In the genomic region with DNA sequence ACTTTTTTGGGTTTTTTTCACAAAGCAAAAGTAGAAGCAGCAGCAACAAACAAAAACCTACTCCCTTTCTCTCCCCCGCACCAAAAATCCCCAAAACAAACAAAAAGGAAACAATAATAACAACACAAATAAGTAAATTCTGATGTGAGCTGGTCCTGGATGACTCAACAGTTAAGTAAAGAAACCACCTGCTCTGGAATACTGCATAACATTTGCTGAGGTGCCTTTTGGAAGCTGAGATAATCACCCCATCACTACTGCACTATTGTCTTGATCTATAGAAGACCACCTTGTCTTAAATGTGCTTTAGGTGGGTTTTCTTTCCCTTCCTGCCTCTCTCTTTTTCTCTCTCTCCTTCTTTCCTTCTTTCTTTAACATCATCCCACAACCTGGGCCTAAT, we compare ENCODE assay signal across 18 cellular contexts.
DNase-seq lines count a peak whose midpoint lies in the region; ATAC-seq, FAIRE-seq and TF ChIP-seq lines count a peak whose summit lies in the region.
"Had no signal": no experiment of that assay in that cellular context is flagged by ENCODE, and none has a peak within 500 bp of the region (broad histone marks: within the 10 kb centered on the region; RNA-seq: fewer than 3 reads in every experiment).

No MANE protein-coding gene starts in this region.

- H3K4me2 ChIP-seq in OCI-LY3 (ENCODE audit: low read length) (peak overlapping the region; percentile 53), K562 (ENCODE audit: insufficient read depth, low read length) (no peak overlapping the region)
- H3K4me2 ChIP-seq: BLaER1 had no signal

- no peaks in the 10 kb centered on the region for H3K36me3 Mint-ChIP-seq in osteocyte (ENCODE audit: unreplicated experiment)
- H3K36me3 Mint-ChIP-seq: CD8-positive, alpha-beta memory T cell had no signal

- H3K79me2 ChIP-seq in OCI-LY3 (ENCODE audit: low read length) (no peaks in the 10 kb centered on the region), K562 (ENCODE audit: control insufficient read depth, insufficient read depth, low read length) (no peaks in the 10 kb centered on the region)

- 18% methylated on average over 1 of the region's 1 CpG for WGBS in K562 (ENCODE audit: insufficient coverage, low coverage, missing lambda C conversion rate)

- H4K20me1 ChIP-seq in OCI-LY3 (ENCODE audit: insufficient read depth, low read length) (no peaks in the 10 kb centered on the region), K562 (replicated peaks; ENCODE audit: control insufficient read depth, insufficient read depth, low read length) (no peaks in the 10 kb centered on the region)

- peak overlapping the region; percentile 84 for H2AFZ ChIP-seq in OCI-LY3 (ENCODE audit: low read depth, low read length)
- peak overlapping the region; percentile 34 for H2AFZ ChIP-seq in K562 (ENCODE audit: low read depth, low read length)
- H2AFZ ChIP-seq: GM23248 had no signal

- no peaks in the 10 kb centered on the region for H3K36me3 ChIP-seq in OCI-LY3 (replicated peaks; ENCODE audit: low read depth, low read length)
- no peaks in the 10 kb centered on the region for H3K36me3 ChIP-seq in K562 (ENCODE audit: control insufficient read depth, insufficient read depth, low read length)
- H3K36me3 ChIP-seq: BLaER1 had no signal

- no peaks in the 10 kb centered on the region for H3K27me3 ChIP-seq in OCI-LY3 (ENCODE audit: low read depth, low read length)
- no peaks in the 10 kb centered on the region; a peak in 1 of 5 replicates for H3K27me3 ChIP-seq in K562 (ENCODE audit: control insufficient read depth in 2 of 2, insufficient read depth in 2 of 2, low read length in 2 of 2)

- no peak for TF ChIP-seq RAD21 in K562 (CRISPR knock-in tag; conservative IDR thresholded peaks at IDR 0.05 in 1 of 2, IDR thresholded peaks at IDR 0.05 in 1 of 2)

- peaks cover 18% of the 10 kb centered on the region for H3K4me1 ChIP-seq in OCI-LY3 (ENCODE audit: low read length)
- H3K4me1 ChIP-seq in K562 (replicated peaks in 1 of 2; ENCODE audit: control insufficient read depth in 2 of 2, insufficient read depth in 2 of 2, low read length in 2 of 2): peaks cover 0 to 13% of the 10 kb centered on the region in 2 experiments; a peak in 2 of 5 replicates
- H3K4me1 ChIP-seq: BLaER1, Caco-2 had no signal

- no peak overlapping the region for H3K4me3 Mint-ChIP-seq in osteocyte (ENCODE audit: unreplicated experiment)
- H3K4me3 Mint-ChIP-seq: CD8-positive, alpha-beta memory T cell had no signal

- CTCF ChIA-PET in K562 (lab: Yijun Ruan, JAX; ENCODE audit: low intra/inter-chr PET ratio): no interaction called here

- POLR2A ChIA-PET in K562 (lab: Yijun Ruan, JAX): no interaction called here

- peak; percentile 40 for DNase-seq in DMS53 (lab: John Stamatoyannopoulos, UW)
- DNase-seq in DMS53 treated with DMSO at 0.1 percent for 48 hours (lab: John Stamatoyannopoulos, UW; ENCODE audit: unreplicated experiment): no peak
- DNase-seq in K562 (ENCODE audit: extremely low read depth in 1 of 4, low spot score in 3 of 4): no peak
- DNase-seq in foreskin melanocyte: no peak
- DNase-seq in posterior cingulate gyrus: no peak
- DNase-seq in osteocyte (ENCODE audit: extremely low spot score, unreplicated experiment): no peak
- DNase-seq: AML-193; Caco-2; CD8-positive, alpha-beta memory T cell; GM23248; H7 had no signal

- no TSS peak for BruUV-seq in K562 (replicated peaks; lab: Mats Ljungman, UMichigan)

- intact Hi-C loops in K562 (cut with micrococcal nuclease) (no loop called here), posterior cingulate gyrus (cut with DNase I) (no loop called here)

- H3K4me3 ChIP-seq in OCI-LY3 (ENCODE audit: low read length) (no peak overlapping the region), K562 (no peak overlapping the region)
- H3K4me3 ChIP-seq: BLaER1, GM12878, GM23248 had no signal

- H3K9me3 ChIP-seq in OCI-LY3 (ENCODE audit: insufficient read depth, low read length): no peaks in the 10 kb centered on the region
- no peaks in the 10 kb centered on the region for H3K9me3 ChIP-seq in K562 (replicated peaks; ENCODE audit: control insufficient read depth, insufficient read depth, low read depth, low read length)
- H3K9me3 ChIP-seq: BLaER1, Caco-2 had no signal

- H3K9ac ChIP-seq in OCI-LY3 (ENCODE audit: low read length) (no peak overlapping the region), K562 (ENCODE audit: insufficient read depth in 1 of 2, low read depth in 2 of 2, low read length in 2 of 2) (no peak overlapping the region)
- H3K9ac ChIP-seq: BLaER1, GM23248 had no signal

- H3K27ac ChIP-seq in OCI-LY3 (ENCODE audit: low read length) (no peak overlapping the region), K562 (ENCODE audit: extremely low read depth, low read depth, low read length) (peak overlapping the region; percentile 46; the same call in 1 of the 3 replicates)
- H3K27ac ChIP-seq: 22Rv1, BLaER1, GM23248 had no signal

- no peak for TF ChIP-seq POLR2A in K562 (conservative IDR thresholded peaks at IDR 0.05)

- ATAC-seq in K562 (no peak), HG03457 (IDR thresholded peaks at IDR 0.05; ENCODE audit: unreplicated experiment) (no peak)
- ATAC-seq: GM12878, HepG2 had no signal

- no peak for FAIRE-seq in K562 (lab: Jason Lieb, UNC)
- FAIRE-seq: GM12878, GM18507, HepG2 had no signal

- in situ Hi-C loops in K562 (cut with MboI): no loop called here

- H3K27ac Mint-ChIP-seq in osteocyte (ENCODE audit: unreplicated experiment): no peak overlapping the region
- H3K27ac Mint-ChIP-seq: CD8-positive, alpha-beta memory T cell had no signal

- TF ChIP-seq EP300 in K562 (IDR thresholded peaks at IDR 0.05; ENCODE audit: low read length): no peak

- no peaks in the 10 kb centered on the region for H3K27me3 Mint-ChIP-seq in osteocyte (ENCODE audit: unreplicated experiment)

- no peak for TF ChIP-seq CTCF in OCI-LY3 (IDR thresholded peaks at IDR 0.05; ENCODE audit: low read depth, low read length)
- TF ChIP-seq CTCF in K562 (IDR thresholded peaks at IDR 0.05 in 2 of 3, conservative IDR thresholded peaks at IDR 0.05 in 1 of 3; ENCODE audit: insufficient read depth in 2 of 3, low read depth in 1 of 3, low read length in 3 of 3): no peak
- TF ChIP-seq CTCF in osteocyte (IDR thresholded peaks at IDR 0.05): no peak

- H3K9me1 ChIP-seq in K562 (ENCODE audit: control insufficient read depth, insufficient read depth, low read length): no peaks in the 10 kb centered on the region

- peaks cover 26% of the 10 kb centered on the region for H3K4me1 Mint-ChIP-seq in osteocyte (ENCODE audit: unreplicated experiment)
- H3K4me1 Mint-ChIP-seq: CD8-positive, alpha-beta memory T cell had no signal

- no peaks in the 10 kb centered on the region for H3K9me3 Mint-ChIP-seq in osteocyte (ENCODE audit: unreplicated experiment)

TF ChIP-seq in K562, 482 proteins besides CTCF, POLR2A, EP300 and RAD21 (continues in another document):
- TF ChIP-seq TFAM (CRISPR knock-in tag; conservative IDR thresholded peaks at IDR 0.05): no peak
- TF ChIP-seq C11orf30 (IDR thresholded peaks at IDR 0.05; ENCODE audit: low read depth): 0 out of 2 replicates have a peak, but pooled peaks have one; percentile 6
